15 cellular contexts compared by ENCODE assay signal in genomic region chr6:82142524-82142923, GRCh38.
DNase-seq lines count a peak whose midpoint lies in the region; ATAC-seq and TF ChIP-seq lines count a peak whose summit lies in the region.
"Had no signal": no experiment of that assay in that cellular context is flagged by ENCODE, and none has a peak within 500 bp of the region (broad histone marks: within the 10 kb centered on the region; RNA-seq: fewer than 3 reads in every experiment).

No MANE protein-coding gene starts in this region.

- H3K4ac ChIP-seq in mesenchymal stem cell (ENCODE audit: low read depth in 1 of 2, low read length in 2 of 2), result no peak overlapping the region

- no peak for TF ChIP-seq EP300 in SK-N-SH (IDR thresholded peaks at IDR 0.05; ENCODE audit: borderline replicate concordance in 1 of 2, low read depth in 1 of 2, low read length in 1 of 2)

- H3K23ac ChIP-seq in mesenchymal stem cell (ENCODE audit: low read length in 2 of 2), result no peak overlapping the region

- no peaks in the 10 kb centered on the region for H4K20me1 ChIP-seq in SK-N-SH (ENCODE audit: insufficient read depth)
- H4K20me1 ChIP-seq: BLaER1 treated with 17β-estradiol and CSF1 and Interleukin-3, amounts not matched to agents 10 nM and 100 nM had no signal

- H3K4me1 ChIP-seq in SK-N-SH (ENCODE audit: control insufficient read depth in 1 of 2, insufficient read depth in 2 of 2, low read depth in 1 of 2, low read length in 1 of 2) (peaks cover 16 to 28% of the 10 kb centered on the region in 2 experiments), left ventricle myocardium inferior (peaks cover 40% of the 10 kb centered on the region), right cardiac atrium (ENCODE audit: control insufficient read depth, insufficient read depth, low read length) (peaks cover 4% of the 10 kb centered on the region), mesenchymal stem cell (ENCODE audit: control insufficient read depth, insufficient read depth, low read depth, low read length) (peaks cover 5% of the 10 kb centered on the region)
- H3K4me1 ChIP-seq: BLaER1 treated with 17β-estradiol and CSF1 and Interleukin-3, amounts not matched to agents 10 nM and 100 nM had no signal

- H3K4me2 ChIP-seq in SK-N-SH (peak overlapping the region; percentile 6; the same call in 1 of the 2 replicates), mesenchymal stem cell (ENCODE audit: low read length, poor library complexity, severe bottlenecking) (no peak overlapping the region)
- H3K4me2 ChIP-seq: BLaER1 treated with 17β-estradiol and CSF1 and Interleukin-3, amounts not matched to agents 10 nM and 100 nM; GM23338 had no signal

- WGBS in SK-N-SH (ENCODE audit: low lambda C conversion rate), result 99% methylated on average over 4 of the region's 4 CpGs
- WGBS in right cardiac atrium, result 98% methylated on average over 4 of the region's 4 CpGs
- 86% methylated on average over 2 of the region's 4 CpGs for WGBS in mesenchymal stem cell

- DNase-seq in SK-N-SH (no peak), left ventricle myocardium inferior (no peak), right cardiac atrium (no peak), mesenchymal stem cell (no peak), retina (no peak)
- DNase-seq: ACHN; CD4-positive, alpha-beta memory T cell; DMS79; H7 had no signal

- no peak overlapping the region for H2BK5ac ChIP-seq in mesenchymal stem cell (ENCODE audit: low read depth, low read length, poor library complexity, severe bottlenecking)

- H2BK12ac ChIP-seq in mesenchymal stem cell (ENCODE audit: low read length in 2 of 2), result no peak overlapping the region

- H3F3A ChIP-seq in SK-N-SH (replicated peaks; ENCODE audit: insufficient read depth), result peaks cover 29% of the 10 kb centered on the region

- H4K8ac ChIP-seq in mesenchymal stem cell (ENCODE audit: low read length), result no peak overlapping the region

- CTCF ChIA-PET in SK-N-SH (lab: Yijun Ruan, JAX), result no interaction called here

- POLR2A ChIA-PET in SK-N-SH (lab: Yijun Ruan, JAX), result no interaction called here

- no peak overlapping the region for H3K9ac ChIP-seq in SK-N-SH
- H3K9ac ChIP-seq in mesenchymal stem cell (ENCODE audit: low read length), result peak overlapping the region; percentile 87
- H3K9ac ChIP-seq: BLaER1 treated with 17β-estradiol and CSF1 and Interleukin-3, amounts not matched to agents 10 nM and 100 nM had no signal

- TF ChIP-seq CTCF in SK-N-SH (IDR thresholded peaks at IDR 0.05) (no peak), left ventricle myocardium inferior (IDR thresholded peaks at IDR 0.05; ENCODE audit: borderline replicate concordance) (no peak)

- H3K18ac ChIP-seq in mesenchymal stem cell (ENCODE audit: low read depth in 1 of 2, low read length in 2 of 2), result no peak overlapping the region

- ATAC-seq in SK-N-SH treated with all-trans-retinoic acid at 6 μM for 48 hours (no peak), right cardiac atrium (no peak), GM21390 (IDR thresholded peaks at IDR 0.05; ENCODE audit: unreplicated experiment) (no peak)
- ATAC-seq: GM12878, GM23338 had no signal

- H3K79me1 ChIP-seq in mesenchymal stem cell (replicated peaks; ENCODE audit: low read length, poor library complexity, severe bottlenecking), result no peaks in the 10 kb centered on the region

- no peak for TF ChIP-seq RAD21 in SK-N-SH (IDR thresholded peaks at IDR 0.05; ENCODE audit: low read length)

- H3K4me3 ChIP-seq in SK-N-SH (ENCODE audit: low read depth in 2 of 2, low read length in 1 of 2) (no peak overlapping the region), left ventricle myocardium inferior (no peak overlapping the region), right cardiac atrium (ENCODE audit: low read length) (no peak overlapping the region), mesenchymal stem cell (ENCODE audit: insufficient read depth in 1 of 2, low read depth in 1 of 2, low read length in 2 of 2) (no peak overlapping the region)
- H3K4me3 ChIP-seq: BLaER1 treated with 17β-estradiol and CSF1 and Interleukin-3, amounts not matched to agents 10 nM and 100 nM; GM12878; GM23338 had no signal

- H3K27ac ChIP-seq in SK-N-SH (ENCODE audit: low read depth in 2 of 2, low read length in 1 of 2), result peak overlapping the region; percentile 41 to 94; a peak in 2 of 4 replicates
- H3K27ac ChIP-seq in left ventricle myocardium inferior (replicated peaks), result peak overlapping the region; percentile 93
- no peak overlapping the region for H3K27ac ChIP-seq in right cardiac atrium (ENCODE audit: low read length)
- no peak overlapping the region for H3K27ac ChIP-seq in mesenchymal stem cell (ENCODE audit: low read length, poor library complexity, severe bottlenecking)
- H3K27ac ChIP-seq: 22Rv1; BLaER1 treated with 17β-estradiol and CSF1 and Interleukin-3, amounts not matched to agents 10 nM and 100 nM had no signal

- H4K91ac ChIP-seq in mesenchymal stem cell (ENCODE audit: low read length), result no peak overlapping the region

- H2BK120ac ChIP-seq in mesenchymal stem cell (ENCODE audit: low read depth, low read length), result no peak overlapping the region

- H3K36me3 ChIP-seq in SK-N-SH (replicated peaks in 1 of 2; ENCODE audit: control insufficient read depth in 1 of 2, insufficient read depth in 2 of 2, low read length in 1 of 2) (peaks cover 0 to 6% of the 10 kb centered on the region in 2 experiments), left ventricle myocardium inferior (peaks cover 4% of the 10 kb centered on the region), mesenchymal stem cell (ENCODE audit: control insufficient read depth in 1 of 2, insufficient read depth in 2 of 2, low read depth in 1 of 2, low read length in 2 of 2) (peaks cover 0 to 7% of the 10 kb centered on the region in 2 experiments)
- H3K36me3 ChIP-seq: BLaER1 treated with 17β-estradiol and CSF1 and Interleukin-3, amounts not matched to agents 10 nM and 100 nM had no signal

- no peak overlapping the region for H2AK5ac ChIP-seq in mesenchymal stem cell (ENCODE audit: low read length, severe bottlenecking)

- H3K79me2 ChIP-seq in SK-N-SH (ENCODE audit: insufficient read depth), result no peaks in the 10 kb centered on the region

- no peak overlapping the region for H3K14ac ChIP-seq in mesenchymal stem cell (ENCODE audit: low read length in 2 of 2)

- H2BK15ac ChIP-seq in mesenchymal stem cell (ENCODE audit: low read depth, poor library complexity, severe bottlenecking), result no peak overlapping the region

- intact Hi-C loops in left ventricle myocardium inferior (cut with micrococcal nuclease) (no loop called here), right cardiac atrium (cut with DNase I) (no loop called here)

- no peak overlapping the region for H2AFZ ChIP-seq in SK-N-SH (ENCODE audit: low read depth)
- H2AFZ ChIP-seq in mesenchymal stem cell (ENCODE audit: low read depth, low read length), result no peak overlapping the region
- H2AFZ ChIP-seq: GM23338 had no signal

- H3K27me3 ChIP-seq in SK-N-SH (ENCODE audit: insufficient read depth) (no peaks in the 10 kb centered on the region), left ventricle myocardium inferior (ENCODE audit: low read depth) (no peaks in the 10 kb centered on the region), right cardiac atrium (ENCODE audit: control insufficient read depth, insufficient read depth) (no peaks in the 10 kb centered on the region), mesenchymal stem cell (ENCODE audit: control insufficient read depth in 1 of 2, insufficient read depth in 1 of 2, low read length in 2 of 2) (no peaks in the 10 kb centered on the region)
- H3K27me3 ChIP-seq: BLaER1 treated with 17β-estradiol and CSF1 and Interleukin-3, amounts not matched to agents 10 nM and 100 nM had no signal

- no peaks in the 10 kb centered on the region for H3K9me2 ChIP-seq in SK-N-SH

- H3K9me3 ChIP-seq in SK-N-SH (no peaks in the 10 kb centered on the region), left ventricle myocardium inferior (replicated peaks) (peaks cover 12% of the 10 kb centered on the region), right cardiac atrium (ENCODE audit: control insufficient read depth, low read length) (no peaks in the 10 kb centered on the region), mesenchymal stem cell (ENCODE audit: control insufficient read depth, low read length) (no peaks in the 10 kb centered on the region)
- H3K9me3 ChIP-seq: BLaER1 treated with 17β-estradiol and CSF1 and Interleukin-3, amounts not matched to agents 10 nM and 100 nM had no signal

TF ChIP-seq in SK-N-SH, 30 proteins besides CTCF, POLR2A, EP300 and RAD21 (continues in another document):
- TF ChIP-seq TCF12 (IDR thresholded peaks at IDR 0.05) (no peak), TAF1 (IDR thresholded peaks at IDR 0.05; ENCODE audit: borderline replicate concordance, low read depth, low read length) (no peak), NRF1 (IDR thresholded peaks at IDR 0.05; ENCODE audit: low read depth, low read length) (no peak), FOSL2 (IDR thresholded peaks at IDR 0.05; ENCODE audit: borderline replicate concordance, low read depth) (no peak), SMC3 (IDR thresholded peaks at IDR 0.05; ENCODE audit: low read depth, low read length) (no peak), YY1 (IDR thresholded peaks at IDR 0.05; ENCODE audit: low read depth) (no peak)
- TF ChIP-seq, protein P1, sequence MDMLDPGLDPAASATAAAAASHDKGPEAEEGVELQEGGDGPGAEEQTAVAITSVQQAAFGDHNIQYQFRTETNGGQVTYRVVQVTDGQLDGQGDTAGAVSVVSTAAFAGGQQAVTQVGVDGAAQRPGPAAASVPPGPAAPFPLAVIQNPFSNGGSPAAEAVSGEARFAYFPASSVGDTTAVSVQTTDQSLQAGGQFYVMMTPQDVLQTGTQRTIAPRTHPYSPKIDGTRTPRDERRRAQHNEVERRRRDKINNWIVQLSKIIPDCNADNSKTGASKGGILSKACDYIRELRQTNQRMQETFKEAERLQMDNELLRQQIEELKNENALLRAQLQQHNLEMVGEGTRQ (IDR thresholded peaks at IDR 0.05; ENCODE audit: borderline replicate concordance, low read depth, low read length), result no peak

TF ChIP-seq in SK-N-SH treated with all-trans-retinoic acid at 6 μM for 48 hours, 23 proteins besides CTCF, POLR2A, EP300 and RAD21:
- TF ChIP-seq ZFP30 (CRISPR knock-in tag; IDR thresholded peaks at IDR 0.05) (no peak), ZNF565 (CRISPR knock-in tag; conservative IDR thresholded peaks at IDR 0.05; ENCODE audit: low read depth) (no peak)

Comparison
In these comparisons a context has a peak if more than half of its experiments do, and no peak if none do; other contexts are left out.
1. H3K27ac ChIP-seq: peak in SK-N-SH (2 of 2) and left ventricle myocardium inferior (single experiment); none in right cardiac atrium (single experiment) and mesenchymal stem cell (single experiment).